ENCODE assay signal across 21 cellular contexts in genomic region chr10:125087191-125087896, GRCh38.
DNase-seq lines count a peak whose midpoint lies in the region; ATAC-seq, FAIRE-seq and TF ChIP-seq lines count a peak whose summit lies in the region.
"Had no signal": no experiment of that assay in that cellular context is flagged by ENCODE, and none has a peak within 500 bp of the region (broad histone marks: within the 10 kb centered on the region; RNA-seq: fewer than 3 reads in every experiment).

No MANE protein-coding gene starts in this region.

- H3K27me3 ChIP-seq in HCT116 (ENCODE audit: insufficient read depth, low read length), result no peaks in the 10 kb centered on the region
- no peaks in the 10 kb centered on the region for H3K27me3 ChIP-seq in bronchial epithelial cell (ENCODE audit: control insufficient read depth, insufficient read depth, low read length)
- H3K27me3 ChIP-seq in smooth muscle cell (ENCODE audit: low read depth), result no peaks in the 10 kb centered on the region
- H3K27me3 ChIP-seq: dorsolateral prefrontal cortex, heart right ventricle, tibial artery had no signal

- H2AFZ ChIP-seq in HCT116 (ENCODE audit: low read depth, low read length, poor library complexity, severe bottlenecking) (no peak overlapping the region), smooth muscle cell (ENCODE audit: low read depth) (no peak overlapping the region)
- H2AFZ ChIP-seq: PC-9 had no signal

- no peak for TF ChIP-seq CTCF in HCT116 (IDR thresholded peaks at IDR 0.05 in 2 of 3, conservative IDR thresholded peaks at IDR 0.05 in 1 of 3; ENCODE audit: borderline replicate concordance in 1 of 3, insufficient read depth in 1 of 3, low read depth in 2 of 3, low read length in 2 of 3)
- TF ChIP-seq CTCF in bronchial epithelial cell (IDR thresholded peaks at IDR 0.05; ENCODE audit: insufficient read depth, low read length, severe bottlenecking), result no peak
- no peak for TF ChIP-seq CTCF in smooth muscle cell (IDR thresholded peaks at IDR 0.05; ENCODE audit: borderline replicate concordance, insufficient read depth, poor library complexity, severe bottlenecking)

- H3K79me2 ChIP-seq in HCT116 (ENCODE audit: insufficient read depth, low read length) (peaks cover 99% of the 10 kb centered on the region), smooth muscle cell (ENCODE audit: low read depth) (peaks cover 58% of the 10 kb centered on the region)

- no peak for ATAC-seq in HCT116
- no peak for ATAC-seq in HG03097 (IDR thresholded peaks at IDR 0.05; ENCODE audit: low FRiP score, unreplicated experiment)
- no peak for ATAC-seq in GM21576 (IDR thresholded peaks at IDR 0.05; ENCODE audit: unreplicated experiment)
- ATAC-seq: heart right ventricle; HepG2; naive thymus-derived CD8-positive, alpha-beta T cell; stimulated activated memory B cell treated with anti-CD40 and anti-IgM and Interleukin-4, amounts not matched to agents 10 μg/mL and 1 μg/mL and 100 μg/mL, for 72 hours had no signal

- CTCF ChIA-PET in HCT116 (lab: Charles Lee), result no interaction called here

- no peak overlapping the region for H3K9ac ChIP-seq in HCT116 (ENCODE audit: low read length)
- no peak overlapping the region for H3K9ac ChIP-seq in smooth muscle cell (ENCODE audit: low read depth)

- no TSS peak for BruUV-seq in HCT116 (replicated peaks; lab: Mats Ljungman, UMichigan)

- WGBS in smooth muscle cell (ENCODE audit: low lambda C conversion rate), result 77% methylated on average over 14 of the region's 14 CpGs

- POLR2A ChIA-PET in HCT116 (lab: Charles Lee), result no interaction called here

- H3K4me3 ChIP-seq in HCT116 (replicated peaks in 1 of 2; ENCODE audit: low read depth in 1 of 2, low read length in 2 of 2) (no peak overlapping the region), bronchial epithelial cell (ENCODE audit: low read depth, low read length) (no peak overlapping the region), smooth muscle cell (no peak overlapping the region)
- H3K4me3 ChIP-seq: dorsolateral prefrontal cortex, heart right ventricle, PC-9, tibial artery had no signal

- H4K20me1 ChIP-seq in HCT116 (ENCODE audit: insufficient read depth) (peaks cover 5% of the 10 kb centered on the region; the same call in 1 of the 2 replicates), smooth muscle cell (ENCODE audit: low read depth) (peaks cover 97% of the 10 kb centered on the region)

- H3K9me3 ChIP-seq in HCT116 (ENCODE audit: control insufficient read depth in 1 of 2, insufficient read depth in 1 of 2, low read depth in 1 of 2, low read length in 2 of 2), result no peaks in the 10 kb centered on the region
- H3K9me3 ChIP-seq in smooth muscle cell (replicated peaks; ENCODE audit: low read depth), result no peaks in the 10 kb centered on the region
- H3K9me3 ChIP-seq: heart right ventricle, tibial artery had no signal

- H3K36me3 ChIP-seq in HCT116 (ENCODE audit: control insufficient read depth in 1 of 2, insufficient read depth in 2 of 2, low read length in 2 of 2) (no peaks in the 10 kb centered on the region; a peak in 1 of 4 replicates), bronchial epithelial cell (ENCODE audit: control insufficient read depth, insufficient read depth, low read length) (peaks cover 12% of the 10 kb centered on the region), smooth muscle cell (ENCODE audit: low read depth) (no peaks in the 10 kb centered on the region)

- no peak overlapping the region; the same call in 1 of the 2 replicates for H3K27ac ChIP-seq in HCT116 (ENCODE audit: low read depth, low read length)
- peak overlapping the region; percentile 69 for H3K27ac ChIP-seq in smooth muscle cell (ENCODE audit: low read depth)
- H3K27ac ChIP-seq: dorsolateral prefrontal cortex, heart right ventricle, PC-9, tibial artery had no signal

- intact Hi-C loops in HCT116 (cut with micrococcal nuclease), result loop anchor here (5.0 kb wide), 1 partner anchor 60 kb away; no protein-coding TSS in a partner anchor

- 0 out of 2 replicates have a peak overlapping the region, but pooled peaks have one; percentile 4 for H3K4me2 ChIP-seq in HCT116 (ENCODE audit: low read length)
- H3K4me2 ChIP-seq in smooth muscle cell, result no peak overlapping the region
- H3K4me2 ChIP-seq: PC-9 had no signal

- RAD21 ChIA-PET in HCT116 (lab: Charles Lee; ENCODE audit: low non-redundant PET in 1 of 2, low total read pairs in 2 of 2, uncharacterized antibody in 2 of 2, unreplicated experiment in 2 of 2), result no interaction called here

- no peak for TF ChIP-seq RAD21 in HCT116 (IDR thresholded peaks at IDR 0.05; ENCODE audit: low read depth)

- DNase-seq in HCT116 (ENCODE audit: low read depth, low spot score) (no peak), bronchial epithelial cell (ENCODE audit: low read depth) (peak; percentile 87), mesenteric fat pad (ENCODE audit: low spot score) (peak; percentile 65), smooth muscle cell (lab: John Stamatoyannopoulos, UW; ENCODE audit: unreplicated experiment) (no peak), GM12892 (ENCODE audit: insufficient read length) (no peak), DMS 273 (lab: John Stamatoyannopoulos, UW; ENCODE audit: unreplicated experiment) (no peak)
- DNase-seq: activated B cell treated with CpG ODN at 0.5 μM for 24 hours; activated CD8-positive, alpha-beta memory T cell treated with anti-CD3 and anti-CD28 coated beads for 24 hours; activated naive CD8-positive, alpha-beta T cell treated with anti-CD3 and anti-CD28 coated beads, Interleukin-2, amount 10 ng/mL, durations not matched to agents 7 days and 5 days; heart right ventricle; MM.1S; NCI-H1694; NCI-H226; PC-9 had no signal

- peaks cover 30% of the 10 kb centered on the region for H3F3A ChIP-seq in smooth muscle cell (ENCODE audit: low read depth)

- peaks cover 49 to 75% of the 10 kb centered on the region in 2 experiments for H3K4me1 ChIP-seq in HCT116 (ENCODE audit: control insufficient read depth in 1 of 2, insufficient read depth in 2 of 2, low read length in 2 of 2)
- peaks cover 13% of the 10 kb centered on the region for H3K4me1 ChIP-seq in smooth muscle cell (ENCODE audit: low read depth)

- TF ChIP-seq POLR2A in HCT116 (IDR thresholded peaks at IDR 0.05; ENCODE audit: borderline replicate concordance, extremely low read depth, insufficient read depth, insufficient read length), result no peak
- TF ChIP-seq POLR2A in GM12892 (IDR thresholded peaks at IDR 0.05; ENCODE audit: low read depth, low read length), result no peak

- FAIRE-seq in bronchial epithelial cell (lab: Jason Lieb, UNC), result peak; percentile 90
- no peak for FAIRE-seq in GM12892 (lab: Jason Lieb, UNC)
- FAIRE-seq: HepG2 had no signal

- no peaks in the 10 kb centered on the region for H3K9me2 ChIP-seq in HCT116 (ENCODE audit: insufficient read depth)

TF ChIP-seq in HCT116, 20 proteins besides CTCF, POLR2A, EP300 and RAD21:
- TF ChIP-seq CBX3 (IDR thresholded peaks at IDR 0.05; ENCODE audit: low read depth), result no peak
- no peak for TF ChIP-seq CEBPB (IDR thresholded peaks at IDR 0.05; ENCODE audit: low read depth)
- no peak for TF ChIP-seq EGR1 (IDR thresholded peaks at IDR 0.05; ENCODE audit: low read depth)
- TF ChIP-seq SRF (IDR thresholded peaks at IDR 0.05; ENCODE audit: low read depth), result no peak
- TF ChIP-seq YY1 (IDR thresholded peaks at IDR 0.05; ENCODE audit: extremely low read depth, insufficient replicate concordance, low read depth, low read length), result no peak

Comparison
In these comparisons a context has a peak if more than half of its experiments do, and no peak if none do; other contexts are left out.
1. DNase-seq: peak in bronchial epithelial cell (single experiment) and mesenteric fat pad (single experiment); none in HCT116 (single experiment), smooth muscle cell (single experiment), GM12892 (single experiment) and DMS 273 (single experiment).